ENCODE assay signal across 3 cellular contexts in genomic region chr2:174312581-174313234, GRCh38.
TF ChIP-seq lines count a peak whose summit lies in the region.

No MANE protein-coding gene starts in this region.

TF ChIP-seq in SK-N-SH, 30 proteins besides CTCF, POLR2A, EP300 and RAD21:
- TF ChIP-seq TAF1 (IDR thresholded peaks at IDR 0.05; ENCODE audit: borderline replicate concordance, low read depth, low read length) (no peak), JUND (IDR thresholded peaks at IDR 0.05) (no peak), NFIC (IDR thresholded peaks at IDR 0.05; ENCODE audit: borderline replicate concordance) (peak; percentile 23; the same call in 1 of the 2 replicates)

TF ChIP-seq in SK-N-SH treated with all-trans-retinoic acid at 6 μM for 48 hours, 23 proteins besides CTCF, POLR2A, EP300 and RAD21 (continued from another document):
- TF ChIP-seq ZFP3 (CRISPR knock-in tag; IDR thresholded peaks at IDR 0.05) (no peak), ZFP30 (CRISPR knock-in tag; IDR thresholded peaks at IDR 0.05) (no peak), RARB (CRISPR knock-in tag; IDR thresholded peaks at IDR 0.05) (no peak), ARNTL (CRISPR knock-in tag; IDR thresholded peaks at IDR 0.05; ENCODE audit: borderline replicate concordance, low read depth) (no peak), POU6F1 (CRISPR knock-in tag; IDR thresholded peaks at IDR 0.05; ENCODE audit: borderline replicate concordance, low read depth) (no peak), TCF4 (CRISPR knock-in tag; IDR thresholded peaks at IDR 0.05; ENCODE audit: borderline replicate concordance) (no peak), SNAI2 (CRISPR knock-in tag; IDR thresholded peaks at IDR 0.05) (no peak), OSR1 (CRISPR knock-in tag; IDR thresholded peaks at IDR 0.05) (no peak), BACH2 (CRISPR knock-in tag; IDR thresholded peaks at IDR 0.05; ENCODE audit: borderline replicate concordance) (no peak), PATZ1 (CRISPR knock-in tag; IDR thresholded peaks at IDR 0.05; ENCODE audit: borderline replicate concordance) (no peak), CSDC2 (CRISPR knock-in tag; IDR thresholded peaks at IDR 0.05) (no peak)
- TF ChIP-seq, protein P1, sequence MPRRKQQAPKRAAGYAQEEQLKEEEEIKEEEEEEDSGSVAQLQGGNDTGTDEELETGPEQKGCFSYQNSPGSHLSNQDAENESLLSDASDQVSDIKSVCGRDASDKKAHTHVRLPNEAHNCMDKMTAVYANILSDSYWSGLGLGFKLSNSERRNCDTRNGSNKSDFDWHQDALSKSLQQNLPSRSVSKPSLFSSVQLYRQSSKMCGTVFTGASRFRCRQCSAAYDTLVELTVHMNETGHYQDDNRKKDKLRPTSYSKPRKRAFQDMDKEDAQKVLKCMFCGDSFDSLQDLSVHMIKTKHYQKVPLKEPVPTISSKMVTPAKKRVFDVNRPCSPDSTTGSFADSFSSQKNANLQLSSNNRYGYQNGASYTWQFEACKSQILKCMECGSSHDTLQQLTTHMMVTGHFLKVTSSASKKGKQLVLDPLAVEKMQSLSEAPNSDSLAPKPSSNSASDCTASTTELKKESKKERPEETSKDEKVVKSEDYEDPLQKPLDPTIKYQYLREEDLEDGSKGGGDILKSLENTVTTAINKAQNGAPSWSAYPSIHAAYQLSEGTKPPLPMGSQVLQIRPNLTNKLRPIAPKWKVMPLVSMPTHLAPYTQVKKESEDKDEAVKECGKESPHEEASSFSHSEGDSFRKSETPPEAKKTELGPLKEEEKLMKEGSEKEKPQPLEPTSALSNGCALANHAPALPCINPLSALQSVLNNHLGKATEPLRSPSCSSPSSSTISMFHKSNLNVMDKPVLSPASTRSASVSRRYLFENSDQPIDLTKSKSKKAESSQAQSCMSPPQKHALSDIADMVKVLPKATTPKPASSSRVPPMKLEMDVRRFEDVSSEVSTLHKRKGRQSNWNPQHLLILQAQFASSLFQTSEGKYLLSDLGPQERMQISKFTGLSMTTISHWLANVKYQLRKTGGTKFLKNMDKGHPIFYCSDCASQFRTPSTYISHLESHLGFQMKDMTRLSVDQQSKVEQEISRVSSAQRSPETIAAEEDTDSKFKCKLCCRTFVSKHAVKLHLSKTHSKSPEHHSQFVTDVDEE (CRISPR knock-in tag; IDR thresholded peaks at IDR 0.05) = no peak
TF ChIP-seq in SK-N-SH treated with all-trans-retinoic acid at 6 μM for 48 hours: peak in this region for 0.

TF ChIP-seq in K562, 482 proteins besides CTCF, POLR2A, EP300 and RAD21 (continues in another document):
- TF ChIP-seq TAF1 (IDR thresholded peaks at IDR 0.05; ENCODE audit: control insufficient read depth, extremely low read depth, insufficient read depth, low read length, severe bottlenecking) = no peak
- TF ChIP-seq, protein P2, sequence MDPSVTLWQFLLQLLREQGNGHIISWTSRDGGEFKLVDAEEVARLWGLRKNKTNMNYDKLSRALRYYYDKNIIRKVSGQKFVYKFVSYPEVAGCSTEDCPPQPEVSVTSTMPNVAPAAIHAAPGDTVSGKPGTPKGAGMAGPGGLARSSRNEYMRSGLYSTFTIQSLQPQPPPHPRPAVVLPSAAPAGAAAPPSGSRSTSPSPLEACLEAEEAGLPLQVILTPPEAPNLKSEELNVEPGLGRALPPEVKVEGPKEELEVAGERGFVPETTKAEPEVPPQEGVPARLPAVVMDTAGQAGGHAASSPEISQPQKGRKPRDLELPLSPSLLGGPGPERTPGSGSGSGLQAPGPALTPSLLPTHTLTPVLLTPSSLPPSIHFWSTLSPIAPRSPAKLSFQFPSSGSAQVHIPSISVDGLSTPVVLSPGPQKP (CRISPR knock-in tag; IDR thresholded peaks at IDR 0.05) = no peak
- TF ChIP-seq GABPB1 (CRISPR knock-in tag; IDR thresholded peaks at IDR 0.05) = no peak
- TF ChIP-seq PRMT5 (CRISPR knock-in tag; IDR thresholded peaks at IDR 0.05) = no peak
- TF ChIP-seq ZBTB11 (CRISPR knock-in tag; IDR thresholded peaks at IDR 0.05) = no peak
- TF ChIP-seq, protein P3, sequence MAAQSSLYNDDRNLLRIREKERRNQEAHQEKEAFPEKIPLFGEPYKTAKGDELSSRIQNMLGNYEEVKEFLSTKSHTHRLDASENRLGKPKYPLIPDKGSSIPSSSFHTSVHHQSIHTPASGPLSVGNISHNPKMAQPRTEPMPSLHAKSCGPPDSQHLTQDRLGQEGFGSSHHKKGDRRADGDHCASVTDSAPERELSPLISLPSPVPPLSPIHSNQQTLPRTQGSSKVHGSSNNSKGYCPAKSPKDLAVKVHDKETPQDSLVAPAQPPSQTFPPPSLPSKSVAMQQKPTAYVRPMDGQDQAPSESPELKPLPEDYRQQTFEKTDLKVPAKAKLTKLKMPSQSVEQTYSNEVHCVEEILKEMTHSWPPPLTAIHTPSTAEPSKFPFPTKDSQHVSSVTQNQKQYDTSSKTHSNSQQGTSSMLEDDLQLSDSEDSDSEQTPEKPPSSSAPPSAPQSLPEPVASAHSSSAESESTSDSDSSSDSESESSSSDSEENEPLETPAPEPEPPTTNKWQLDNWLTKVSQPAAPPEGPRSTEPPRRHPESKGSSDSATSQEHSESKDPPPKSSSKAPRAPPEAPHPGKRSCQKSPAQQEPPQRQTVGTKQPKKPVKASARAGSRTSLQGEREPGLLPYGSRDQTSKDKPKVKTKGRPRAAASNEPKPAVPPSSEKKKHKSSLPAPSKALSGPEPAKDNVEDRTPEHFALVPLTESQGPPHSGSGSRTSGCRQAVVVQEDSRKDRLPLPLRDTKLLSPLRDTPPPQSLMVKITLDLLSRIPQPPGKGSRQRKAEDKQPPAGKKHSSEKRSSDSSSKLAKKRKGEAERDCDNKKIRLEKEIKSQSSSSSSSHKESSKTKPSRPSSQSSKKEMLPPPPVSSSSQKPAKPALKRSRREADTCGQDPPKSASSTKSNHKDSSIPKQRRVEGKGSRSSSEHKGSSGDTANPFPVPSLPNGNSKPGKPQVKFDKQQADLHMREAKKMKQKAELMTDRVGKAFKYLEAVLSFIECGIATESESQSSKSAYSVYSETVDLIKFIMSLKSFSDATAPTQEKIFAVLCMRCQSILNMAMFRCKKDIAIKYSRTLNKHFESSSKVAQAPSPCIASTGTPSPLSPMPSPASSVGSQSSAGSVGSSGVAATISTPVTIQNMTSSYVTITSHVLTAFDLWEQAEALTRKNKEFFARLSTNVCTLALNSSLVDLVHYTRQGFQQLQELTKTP (IDR thresholded peaks at IDR 0.05; ENCODE audit: low read depth in 1 of 2, partially characterized antibody in 2 of 2) = no peak
- TF ChIP-seq ZNF76 (CRISPR knock-in tag; IDR thresholded peaks at IDR 0.05; ENCODE audit: borderline replicate concordance) = no peak
- TF ChIP-seq BRD9 (IDR thresholded peaks at IDR 0.05; ENCODE audit: low read depth, partially characterized antibody) = no peak
- TF ChIP-seq CBFA2T3 (IDR thresholded peaks at IDR 0.05) = no peak
- TF ChIP-seq ZNF174 (CRISPR knock-in tag; IDR thresholded peaks at IDR 0.05) = no peak
- TF ChIP-seq ATF7 (IDR thresholded peaks at IDR 0.05) = peak; percentile 12; the same call in 1 of the 2 replicates
- TF ChIP-seq, protein P4, sequence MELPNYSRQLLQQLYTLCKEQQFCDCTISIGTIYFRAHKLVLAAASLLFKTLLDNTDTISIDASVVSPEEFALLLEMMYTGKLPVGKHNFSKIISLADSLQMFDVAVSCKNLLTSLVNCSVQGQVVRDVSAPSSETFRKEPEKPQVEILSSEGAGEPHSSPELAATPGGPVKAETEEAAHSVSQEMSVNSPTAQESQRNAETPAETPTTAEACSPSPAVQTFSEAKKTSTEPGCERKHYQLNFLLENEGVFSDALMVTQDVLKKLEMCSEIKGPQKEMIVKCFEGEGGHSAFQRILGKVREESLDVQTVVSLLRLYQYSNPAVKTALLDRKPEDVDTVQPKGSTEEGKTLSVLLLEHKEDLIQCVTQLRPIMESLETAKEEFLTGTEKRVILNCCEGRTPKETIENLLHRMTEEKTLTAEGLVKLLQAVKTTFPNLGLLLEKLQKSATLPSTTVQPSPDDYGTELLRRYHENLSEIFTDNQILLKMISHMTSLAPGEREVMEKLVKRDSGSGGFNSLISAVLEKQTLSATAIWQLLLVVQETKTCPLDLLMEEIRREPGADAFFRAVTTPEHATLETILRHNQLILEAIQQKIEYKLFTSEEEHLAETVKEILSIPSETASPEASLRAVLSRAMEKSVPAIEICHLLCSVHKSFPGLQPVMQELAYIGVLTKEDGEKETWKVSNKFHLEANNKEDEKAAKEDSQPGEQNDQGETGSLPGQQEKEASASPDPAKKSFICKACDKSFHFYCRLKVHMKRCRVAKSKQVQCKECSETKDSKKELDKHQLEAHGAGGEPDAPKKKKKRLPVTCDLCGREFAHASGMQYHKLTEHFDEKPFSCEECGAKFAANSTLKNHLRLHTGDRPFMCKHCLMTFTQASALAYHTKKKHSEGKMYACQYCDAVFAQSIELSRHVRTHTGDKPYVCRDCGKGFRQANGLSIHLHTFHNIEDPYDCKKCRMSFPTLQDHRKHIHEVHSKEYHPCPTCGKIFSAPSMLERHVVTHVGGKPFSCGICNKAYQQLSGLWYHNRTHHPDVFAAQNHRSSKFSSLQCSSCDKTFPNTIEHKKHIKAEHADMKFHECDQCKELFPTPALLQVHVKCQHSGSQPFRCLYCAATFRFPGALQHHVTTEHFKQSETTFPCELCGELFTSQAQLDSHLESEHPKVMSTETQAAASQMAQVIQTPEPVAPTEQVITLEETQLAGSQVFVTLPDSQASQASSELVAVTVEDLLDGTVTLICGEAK (IDR thresholded peaks at IDR 0.05) = peak; percentile 79
- TF ChIP-seq, protein P4 (CRISPR knock-in tag; IDR thresholded peaks at IDR 0.05) = no peak
- no peak for TF ChIP-seq EP400 (IDR thresholded peaks at IDR 0.05)
- no peak for TF ChIP-seq ZNF696 (CRISPR knock-in tag; conservative IDR thresholded peaks at IDR 0.05)
- TF ChIP-seq KLF13 (tag; IDR thresholded peaks at IDR 0.05; ENCODE audit: borderline replicate concordance, low read depth) = no peak
- TF ChIP-seq HDAC6 (IDR thresholded peaks at IDR 0.05; ENCODE audit: low read depth, low read length) = no peak
- no peak for TF ChIP-seq CREB1 (IDR thresholded peaks at IDR 0.05)
- TF ChIP-seq CREB1 (CRISPR knock-in tag; IDR thresholded peaks at IDR 0.05) = no peak
- TF ChIP-seq ZNF668 (CRISPR knock-in tag; IDR thresholded peaks at IDR 0.05) = no peak
- TF ChIP-seq TRIM25 (IDR thresholded peaks at IDR 0.05; ENCODE audit: borderline replicate concordance) = no peak
- TF ChIP-seq NFIX (CRISPR knock-in tag; IDR thresholded peaks at IDR 0.05; ENCODE audit: low read depth) = peak; percentile 95
